Comparison of ENCODE assay signal across 26 cellular contexts in genomic region chr4:53235547-53235946, GRCh38.
A peak's percentile ranks its signal among the peaks of the same experiment; 100 is the strongest.
DNase-seq lines count a peak whose midpoint lies in the region; ATAC-seq and TF ChIP-seq lines count a peak whose summit lies in the region.
"Had no signal": no experiment of that assay in that cellular context is flagged by ENCODE, and none has a peak within 500 bp of the region (broad histone marks: within the 10 kb centered on the region; RNA-seq: fewer than 3 reads in every experiment).

No MANE protein-coding gene starts in this region.

- ATAC-seq in HG03378 (IDR thresholded peaks at IDR 0.05; ENCODE audit: unreplicated experiment) = peak; percentile 67
- no peak for ATAC-seq in HG03457 (IDR thresholded peaks at IDR 0.05; ENCODE audit: unreplicated experiment)
- ATAC-seq in activated T-cell treated with anti-CD3 and anti-CD28 coated beads, Interleukin-2, amount 50 U/mL, for 72 hours (replicated peaks in 1 of 2) = no peak
- ATAC-seq: naive thymus-derived CD8-positive, alpha-beta T cell; sciatic nerve; stimulated activated effector memory CD8-positive, alpha-beta T cell treated with anti-CD3 and anti-CD28 coated beads, Interleukin-12 subunit alpha, Interleukin-12 subunit beta, amount 100 ng/mL, for 72 hours had no signal

- H3K36me3 Mint-ChIP-seq in activated T-cell treated with anti-CD3 and anti-CD28 coated beads, Interleukin-2, amount 50 U/mL, for 72 hours (ENCODE audit: insufficient read depth in 2 of 2) = peaks cover 2 to 6% of the 10 kb centered on the region in 2 donors
- H3K36me3 Mint-ChIP-seq: stimulated activated effector memory CD8-positive, alpha-beta T cell treated with anti-CD3 and anti-CD28 coated beads, Interleukin-12 subunit alpha, Interleukin-12 subunit beta, amount 100 ng/mL, for 72 hours had no signal

- DNase-seq in GM13977 (ENCODE audit: low spot score) (peak; percentile 53), GM20000 (ENCODE audit: low spot score) (peak; percentile 39), dedifferentiated amniotic fluid mesenchymal stem cell (ENCODE audit: extremely low spot score) (peak; percentile 0), HUDEP-2 (lab: John Stamatoyannopoulos, UW; ENCODE audit: unreplicated experiment in 76 of 76) (no peak), RPMI8226 (no peak)
- no peak for DNase-seq in activated T-cell treated with anti-CD3 and anti-CD28 coated beads, Interleukin-2, amount 50 U/mL, for 72 hours
- DNase-seq: activated CD4-positive, alpha-beta T cell treated with anti-CD3 and anti-CD28 coated beads, Interleukin-2, amount 50 U/mL, for 1 hour; activated naive CD4-positive, alpha-beta T cell treated with anti-CD3 and anti-CD28 coated beads, Interleukin-2, amount 50 U/mL, for 16 hours; amniotic stem cell; brain microvascular endothelial cell; DND-41; midbrain; naive thymus-derived CD8-positive, alpha-beta T cell; NCI-H2029 treated with DMSO at 0.1 percent for 48 hours; NCI-H2227 treated with DMSO at 0.1 percent for 48 hours; NCI-H69; nucleus accumbens; Peyer's patch; stimulated activated CD4-positive, alpha-beta T cell treated with anti-CD3 and anti-CD28 coated beads, Interleukin-12 subunit alpha, Interleukin-12 subunit beta, amount 100 ng/mL, for 4 hours; stimulated activated CD4-positive, alpha-beta T cell treated with anti-CD3 and anti-CD28 coated beads, Interleukin-4, amount 100 ng/mL, for 24 hours; SW 1271; T1000 had no signal

- H3K27ac Mint-ChIP-seq in activated T-cell treated with anti-CD3 and anti-CD28 coated beads, Interleukin-2, amount 50 U/mL, for 72 hours = no peak overlapping the region
- H3K27ac Mint-ChIP-seq: stimulated activated effector memory CD8-positive, alpha-beta T cell treated with anti-CD3 and anti-CD28 coated beads, Interleukin-12 subunit alpha, Interleukin-12 subunit beta, amount 100 ng/mL, for 72 hours had no signal

- in situ Hi-C loops in GM13977 (cut with MboI; ENCODE audit: low pct_unique_long_range_greater_than_20kb, low sequenced_read_pairs, unreplicated experiment) = no loop called here

- no peak for TF ChIP-seq CTCF in GM13977 (IDR thresholded peaks at IDR 0.05; ENCODE audit: extremely low read depth, insufficient read depth, missing control alignments)
- no peak for TF ChIP-seq CTCF in GM20000 (IDR thresholded peaks at IDR 0.05; ENCODE audit: extremely low read depth, missing control alignments)

- no peaks in the 10 kb centered on the region for H3K27me3 Mint-ChIP-seq in activated T-cell treated with anti-CD3 and anti-CD28 coated beads, Interleukin-2, amount 50 U/mL, for 72 hours (ENCODE audit: low read depth)
- H3K27me3 Mint-ChIP-seq: naive thymus-derived CD8-positive, alpha-beta T cell had no signal

- peaks cover 0 to 2% of the 10 kb centered on the region in 2 donors for H3K9me3 Mint-ChIP-seq in activated T-cell treated with anti-CD3 and anti-CD28 coated beads, Interleukin-2, amount 50 U/mL, for 72 hours
- H3K9me3 Mint-ChIP-seq: stimulated activated effector memory CD8-positive, alpha-beta T cell treated with anti-CD3 and anti-CD28 coated beads, Interleukin-12 subunit alpha, Interleukin-12 subunit beta, amount 100 ng/mL, for 72 hours had no signal

- H3K4me1 Mint-ChIP-seq in activated T-cell treated with anti-CD3 and anti-CD28 coated beads, Interleukin-2, amount 50 U/mL, for 72 hours (ENCODE audit: low read depth) = no peaks in the 10 kb centered on the region
- H3K4me1 Mint-ChIP-seq: stimulated activated effector memory CD8-positive, alpha-beta T cell treated with anti-CD3 and anti-CD28 coated beads, Interleukin-12 subunit alpha, Interleukin-12 subunit beta, amount 100 ng/mL, for 72 hours had no signal

- no peak overlapping the region for H3K4me3 Mint-ChIP-seq in activated T-cell treated with anti-CD3 and anti-CD28 coated beads, Interleukin-2, amount 50 U/mL, for 72 hours
- H3K4me3 Mint-ChIP-seq: naive thymus-derived CD8-positive, alpha-beta T cell; stimulated activated effector memory CD8-positive, alpha-beta T cell treated with anti-CD3 and anti-CD28 coated beads, Interleukin-12 subunit alpha, Interleukin-12 subunit beta, amount 100 ng/mL, for 72 hours had no signal

Comparison
In these comparisons a context has a peak if more than half of its experiments do, and no peak if none do; other contexts are left out.
1. DNase-seq: peak in GM13977 (single experiment), GM20000 (single experiment) and dedifferentiated amniotic fluid mesenchymal stem cell (single experiment); none in activated T-cell treated with anti-CD3 and anti-CD28 coated beads, Interleukin-2, amount 50 U/mL, for 72 hours (0 of 2), HUDEP-2 (0 of 76) and RPMI8226 (single experiment).